ENCODE assay signal across 1 cellular context in the genomic region with DNA sequence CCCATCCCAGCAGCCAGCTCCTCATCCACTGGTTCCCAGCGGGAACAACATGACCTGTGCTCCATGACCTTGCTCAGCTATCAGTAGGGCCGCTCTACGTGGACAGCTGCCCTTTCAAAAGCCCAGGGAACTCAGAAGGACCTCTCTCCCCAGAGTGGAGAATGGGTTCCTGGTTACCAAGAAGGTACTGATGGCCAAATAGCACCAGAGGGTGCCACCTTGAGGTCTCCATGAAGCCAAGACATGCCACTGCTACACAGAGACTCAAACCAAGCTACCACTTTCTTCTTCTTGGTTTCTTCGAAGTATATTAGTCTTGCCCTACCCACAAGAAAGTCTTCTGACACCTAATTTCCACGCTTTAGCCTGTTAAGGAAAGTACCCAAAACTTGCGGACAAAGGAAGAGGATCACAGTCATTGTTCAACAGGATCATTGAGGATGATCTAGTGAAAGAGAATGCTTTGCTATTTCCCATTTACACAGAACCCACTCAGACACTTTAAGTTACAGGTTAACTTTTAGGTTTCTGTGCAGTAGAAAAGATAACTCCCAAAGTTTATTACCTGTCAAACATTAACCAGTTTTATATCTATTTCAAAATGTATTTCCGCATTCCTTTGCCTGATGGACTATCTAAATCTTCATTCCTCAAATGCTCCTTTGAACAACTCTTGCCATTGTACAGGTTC.
A peak's percentile ranks its signal among the peaks of the same experiment; 100 is the strongest.
TF ChIP-seq lines count a peak whose summit lies in the region.

No MANE protein-coding gene starts in this region.

TF ChIP-seq in HepG2, 621 proteins besides CTCF, POLR2A, EP300 and RAD21 (continued from another document and continues in another):
- TF ChIP-seq, protein P1, sequence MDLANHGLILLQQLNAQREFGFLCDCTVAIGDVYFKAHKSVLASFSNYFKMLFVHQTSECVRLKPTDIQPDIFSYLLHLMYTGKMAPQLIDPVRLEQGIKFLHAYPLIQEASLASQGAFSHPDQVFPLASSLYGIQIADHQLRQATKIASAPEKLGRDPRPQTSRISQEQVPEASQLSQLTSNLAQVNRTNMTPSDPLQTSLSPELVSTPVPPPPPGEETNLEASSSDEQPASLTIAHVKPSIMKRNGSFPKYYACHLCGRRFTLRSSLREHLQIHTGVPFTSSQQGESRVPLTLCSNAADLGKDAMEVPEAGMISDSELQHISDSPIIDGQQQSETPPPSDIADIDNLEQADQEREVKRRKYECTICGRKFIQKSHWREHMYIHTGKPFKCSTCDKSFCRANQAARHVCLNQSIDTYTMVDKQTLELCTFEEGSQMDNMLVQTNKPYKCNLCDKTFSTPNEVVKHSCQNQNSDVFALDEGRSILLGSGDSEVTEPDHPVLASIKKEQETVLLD (CRISPR knock-in tag; IDR thresholded peaks at IDR 0.05; ENCODE audit: low read depth): no peak
- TF ChIP-seq BRCA1 (CRISPR knock-in tag; IDR thresholded peaks at IDR 0.05) (0 out of 2 replicates have a peak, but pooled peaks have one; percentile 43), CBFB (CRISPR knock-in tag; IDR thresholded peaks at IDR 0.05) (no peak), KDM1A (CRISPR knock-in tag; IDR thresholded peaks at IDR 0.05) (no peak), ZKSCAN8 (CRISPR knock-in tag; IDR thresholded peaks at IDR 0.05; ENCODE audit: borderline replicate concordance) (no peak), CBX2 (IDR thresholded peaks at IDR 0.05; ENCODE audit: low read depth, low read length) (no peak), CBX2 (CRISPR knock-in tag; IDR thresholded peaks at IDR 0.05; ENCODE audit: low read depth) (no peak), SP2 (CRISPR knock-in tag; IDR thresholded peaks at IDR 0.05) (no peak), KMT2A (CRISPR knock-in tag; IDR thresholded peaks at IDR 0.05) (no peak), ZNF367 (CRISPR knock-in tag; IDR thresholded peaks at IDR 0.05; ENCODE audit: borderline replicate concordance) (0 out of 2 replicates have a peak, but pooled peaks have one; percentile 25), NR2C2 (CRISPR knock-in tag; IDR thresholded peaks at IDR 0.05; ENCODE audit: borderline replicate concordance) (no peak; the same call in 1 of the 2 replicates), ZNF747 (CRISPR knock-in tag; IDR thresholded peaks at IDR 0.05; ENCODE audit: borderline replicate concordance) (no peak), ARNT (IDR thresholded peaks at IDR 0.05) (no peak), GATA4 (IDR thresholded peaks at IDR 0.05; ENCODE audit: borderline replicate concordance, low read depth) (peak; percentile 44; the same call in 1 of the 2 replicates), SMYD3 (CRISPR knock-in tag; IDR thresholded peaks at IDR 0.05) (no peak), NFE2 (CRISPR knock-in tag; IDR thresholded peaks at IDR 0.05) (no peak), DNMT1 (CRISPR knock-in tag; IDR thresholded peaks at IDR 0.05) (no peak), SIN3A (IDR thresholded peaks at IDR 0.05; ENCODE audit: borderline replicate concordance, low read depth, low read length) (no peak), ZNF343 (CRISPR knock-in tag; IDR thresholded peaks at IDR 0.05) (0 out of 2 replicates have a peak, but pooled peaks have one; percentile 19), SALL2 (CRISPR knock-in tag; IDR thresholded peaks at IDR 0.05) (peak; percentile 64; the same call in 1 of the 2 replicates), SPEN (CRISPR knock-in tag; IDR thresholded peaks at IDR 0.05; ENCODE audit: low read depth) (no peak), FOXA3 (CRISPR knock-in tag; IDR thresholded peaks at IDR 0.05) (peak; percentile 66), KLF15 (CRISPR knock-in tag; IDR thresholded peaks at IDR 0.05; ENCODE audit: borderline replicate concordance) (no peak), SNRNP70 (IDR thresholded peaks at IDR 0.05; ENCODE audit: low read depth, low read length) (no peak), ZNF484 (CRISPR knock-in tag; IDR thresholded peaks at IDR 0.05; ENCODE audit: borderline replicate concordance, low read depth) (no peak), NKX3-1 (CRISPR knock-in tag; IDR thresholded peaks at IDR 0.05) (peak; percentile 77; the same call in 1 of the 2 replicates), MATR3 (CRISPR knock-in tag; IDR thresholded peaks at IDR 0.05) (no peak), ZNF7 (CRISPR knock-in tag; IDR thresholded peaks at IDR 0.05) (no peak), ELF1 (CRISPR knock-in tag; IDR thresholded peaks at IDR 0.05) (peak; percentile 89), MYC (CRISPR knock-in tag; IDR thresholded peaks at IDR 0.05; ENCODE audit: borderline replicate concordance) (peak; percentile 17; the same call in 1 of the 2 replicates), SNAI1 (CRISPR knock-in tag; IDR thresholded peaks at IDR 0.05; ENCODE audit: borderline replicate concordance) (no peak), SMAD3 (CRISPR knock-in tag; IDR thresholded peaks at IDR 0.05) (peak; percentile 17; the same call in 1 of the 2 replicates), PRMT3 (CRISPR knock-in tag; IDR thresholded peaks at IDR 0.05; ENCODE audit: borderline replicate concordance, low read depth) (no peak), ZNF713 (CRISPR knock-in tag; IDR thresholded peaks at IDR 0.05) (no peak), ZNF737 (CRISPR knock-in tag; IDR thresholded peaks at IDR 0.05; ENCODE audit: borderline replicate concordance) (no peak), HDAC6 (IDR thresholded peaks at IDR 0.05; ENCODE audit: low read depth, low read length) (no peak), NR2F2 (IDR thresholded peaks at IDR 0.05; ENCODE audit: borderline replicate concordance, low read depth) (no peak; the same call in 1 of the 2 replicates)
- TF ChIP-seq, protein P2, sequence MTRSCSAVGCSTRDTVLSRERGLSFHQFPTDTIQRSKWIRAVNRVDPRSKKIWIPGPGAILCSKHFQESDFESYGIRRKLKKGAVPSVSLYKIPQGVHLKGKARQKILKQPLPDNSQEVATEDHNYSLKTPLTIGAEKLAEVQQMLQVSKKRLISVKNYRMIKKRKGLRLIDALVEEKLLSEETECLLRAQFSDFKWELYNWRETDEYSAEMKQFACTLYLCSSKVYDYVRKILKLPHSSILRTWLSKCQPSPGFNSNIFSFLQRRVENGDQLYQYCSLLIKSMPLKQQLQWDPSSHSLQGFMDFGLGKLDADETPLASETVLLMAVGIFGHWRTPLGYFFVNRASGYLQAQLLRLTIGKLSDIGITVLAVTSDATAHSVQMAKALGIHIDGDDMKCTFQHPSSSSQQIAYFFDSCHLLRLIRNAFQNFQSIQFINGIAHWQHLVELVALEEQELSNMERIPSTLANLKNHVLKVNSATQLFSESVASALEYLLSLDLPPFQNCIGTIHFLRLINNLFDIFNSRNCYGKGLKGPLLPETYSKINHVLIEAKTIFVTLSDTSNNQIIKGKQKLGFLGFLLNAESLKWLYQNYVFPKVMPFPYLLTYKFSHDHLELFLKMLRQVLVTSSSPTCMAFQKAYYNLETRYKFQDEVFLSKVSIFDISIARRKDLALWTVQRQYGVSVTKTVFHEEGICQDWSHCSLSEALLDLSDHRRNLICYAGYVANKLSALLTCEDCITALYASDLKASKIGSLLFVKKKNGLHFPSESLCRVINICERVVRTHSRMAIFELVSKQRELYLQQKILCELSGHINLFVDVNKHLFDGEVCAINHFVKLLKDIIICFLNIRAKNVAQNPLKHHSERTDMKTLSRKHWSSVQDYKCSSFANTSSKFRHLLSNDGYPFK (CRISPR knock-in tag; IDR thresholded peaks at IDR 0.05; ENCODE audit: borderline replicate concordance): no peak
- TF ChIP-seq, protein P3, sequence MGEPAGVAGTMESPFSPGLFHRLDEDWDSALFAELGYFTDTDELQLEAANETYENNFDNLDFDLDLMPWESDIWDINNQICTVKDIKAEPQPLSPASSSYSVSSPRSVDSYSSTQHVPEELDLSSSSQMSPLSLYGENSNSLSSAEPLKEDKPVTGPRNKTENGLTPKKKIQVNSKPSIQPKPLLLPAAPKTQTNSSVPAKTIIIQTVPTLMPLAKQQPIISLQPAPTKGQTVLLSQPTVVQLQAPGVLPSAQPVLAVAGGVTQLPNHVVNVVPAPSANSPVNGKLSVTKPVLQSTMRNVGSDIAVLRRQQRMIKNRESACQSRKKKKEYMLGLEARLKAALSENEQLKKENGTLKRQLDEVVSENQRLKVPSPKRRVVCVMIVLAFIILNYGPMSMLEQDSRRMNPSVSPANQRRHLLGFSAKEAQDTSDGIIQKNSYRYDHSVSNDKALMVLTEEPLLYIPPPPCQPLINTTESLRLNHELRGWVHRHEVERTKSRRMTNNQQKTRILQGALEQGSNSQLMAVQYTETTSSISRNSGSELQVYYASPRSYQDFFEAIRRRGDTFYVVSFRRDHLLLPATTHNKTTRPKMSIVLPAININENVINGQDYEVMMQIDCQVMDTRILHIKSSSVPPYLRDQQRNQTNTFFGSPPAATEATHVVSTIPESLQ (CRISPR knock-in tag; conservative IDR thresholded peaks at IDR 0.05): no peak; the same call in 1 of the 2 replicates
- TF ChIP-seq, protein P4, sequence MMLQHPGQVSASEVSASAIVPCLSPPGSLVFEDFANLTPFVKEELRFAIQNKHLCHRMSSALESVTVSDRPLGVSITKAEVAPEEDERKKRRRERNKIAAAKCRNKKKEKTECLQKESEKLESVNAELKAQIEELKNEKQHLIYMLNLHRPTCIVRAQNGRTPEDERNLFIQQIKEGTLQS (CRISPR knock-in tag; IDR thresholded peaks at IDR 0.05): peak; percentile 29; the same call in 1 of the 2 replicates
- TF ChIP-seq, protein P5, sequence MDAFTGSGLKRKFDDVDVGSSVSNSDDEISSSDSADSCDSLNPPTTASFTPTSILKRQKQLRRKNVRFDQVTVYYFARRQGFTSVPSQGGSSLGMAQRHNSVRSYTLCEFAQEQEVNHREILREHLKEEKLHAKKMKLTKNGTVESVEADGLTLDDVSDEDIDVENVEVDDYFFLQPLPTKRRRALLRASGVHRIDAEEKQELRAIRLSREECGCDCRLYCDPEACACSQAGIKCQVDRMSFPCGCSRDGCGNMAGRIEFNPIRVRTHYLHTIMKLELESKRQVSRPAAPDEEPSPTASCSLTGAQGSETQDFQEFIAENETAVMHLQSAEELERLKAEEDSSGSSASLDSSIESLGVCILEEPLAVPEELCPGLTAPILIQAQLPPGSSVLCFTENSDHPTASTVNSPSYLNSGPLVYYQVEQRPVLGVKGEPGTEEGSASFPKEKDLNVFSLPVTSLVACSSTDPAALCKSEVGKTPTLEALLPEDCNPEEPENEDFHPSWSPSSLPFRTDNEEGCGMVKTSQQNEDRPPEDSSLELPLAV (CRISPR knock-in tag; conservative IDR thresholded peaks at IDR 0.05; ENCODE audit: low read depth): no peak
- TF ChIP-seq, protein P6, sequence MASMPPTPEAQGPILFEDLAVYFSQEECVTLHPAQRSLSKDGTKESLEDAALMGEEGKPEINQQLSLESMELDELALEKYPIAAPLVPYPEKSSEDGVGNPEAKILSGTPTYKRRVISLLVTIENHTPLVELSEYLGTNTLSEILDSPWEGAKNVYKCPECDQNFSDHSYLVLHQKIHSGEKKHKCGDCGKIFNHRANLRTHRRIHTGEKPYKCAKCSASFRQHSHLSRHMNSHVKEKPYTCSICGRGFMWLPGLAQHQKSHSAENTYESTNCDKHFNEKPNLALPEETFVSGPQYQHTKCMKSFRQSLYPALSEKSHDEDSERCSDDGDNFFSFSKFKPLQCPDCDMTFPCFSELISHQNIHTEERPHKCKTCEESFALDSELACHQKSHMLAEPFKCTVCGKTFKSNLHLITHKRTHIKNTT (CRISPR knock-in tag; IDR thresholded peaks at IDR 0.05): no peak
- TF ChIP-seq, protein P7, sequence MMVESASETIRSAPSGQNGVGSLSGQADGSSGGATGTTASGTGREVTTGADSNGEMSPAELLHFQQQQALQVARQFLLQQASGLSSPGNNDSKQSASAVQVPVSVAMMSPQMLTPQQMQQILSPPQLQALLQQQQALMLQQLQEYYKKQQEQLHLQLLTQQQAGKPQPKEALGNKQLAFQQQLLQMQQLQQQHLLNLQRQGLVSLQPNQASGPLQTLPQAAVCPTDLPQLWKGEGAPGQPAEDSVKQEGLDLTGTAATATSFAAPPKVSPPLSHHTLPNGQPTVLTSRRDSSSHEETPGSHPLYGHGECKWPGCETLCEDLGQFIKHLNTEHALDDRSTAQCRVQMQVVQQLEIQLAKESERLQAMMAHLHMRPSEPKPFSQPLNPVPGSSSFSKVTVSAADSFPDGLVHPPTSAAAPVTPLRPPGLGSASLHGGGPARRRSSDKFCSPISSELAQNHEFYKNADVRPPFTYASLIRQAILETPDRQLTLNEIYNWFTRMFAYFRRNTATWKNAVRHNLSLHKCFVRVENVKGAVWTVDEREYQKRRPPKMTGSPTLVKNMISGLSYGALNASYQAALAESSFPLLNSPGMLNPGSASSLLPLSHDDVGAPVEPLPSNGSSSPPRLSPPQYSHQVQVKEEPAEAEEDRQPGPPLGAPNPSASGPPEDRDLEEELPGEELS (CRISPR knock-in tag; IDR thresholded peaks at IDR 0.05): peak; percentile 78
- TF ChIP-seq, protein P8, sequence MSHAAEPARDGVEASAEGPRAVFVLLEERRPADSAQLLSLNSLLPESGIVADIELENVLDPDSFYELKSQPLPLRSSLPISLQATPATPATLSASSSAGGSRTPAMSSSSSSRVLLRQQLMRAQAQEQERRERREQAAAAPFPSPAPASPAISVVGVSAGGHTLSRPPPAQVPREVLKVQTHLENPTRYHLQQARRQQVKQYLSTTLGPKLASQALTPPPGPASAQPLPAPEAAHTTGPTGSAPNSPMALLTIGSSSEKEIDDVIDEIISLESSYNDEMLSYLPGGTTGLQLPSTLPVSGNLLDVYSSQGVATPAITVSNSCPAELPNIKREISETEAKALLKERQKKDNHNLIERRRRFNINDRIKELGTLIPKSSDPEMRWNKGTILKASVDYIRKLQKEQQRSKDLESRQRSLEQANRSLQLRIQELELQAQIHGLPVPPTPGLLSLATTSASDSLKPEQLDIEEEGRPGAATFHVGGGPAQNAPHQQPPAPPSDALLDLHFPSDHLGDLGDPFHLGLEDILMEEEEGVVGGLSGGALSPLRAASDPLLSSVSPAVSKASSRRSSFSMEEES (CRISPR knock-in tag; IDR thresholded peaks at IDR 0.05): peak; percentile 18; the same call in 1 of the 2 replicates
- TF ChIP-seq, protein P9, sequence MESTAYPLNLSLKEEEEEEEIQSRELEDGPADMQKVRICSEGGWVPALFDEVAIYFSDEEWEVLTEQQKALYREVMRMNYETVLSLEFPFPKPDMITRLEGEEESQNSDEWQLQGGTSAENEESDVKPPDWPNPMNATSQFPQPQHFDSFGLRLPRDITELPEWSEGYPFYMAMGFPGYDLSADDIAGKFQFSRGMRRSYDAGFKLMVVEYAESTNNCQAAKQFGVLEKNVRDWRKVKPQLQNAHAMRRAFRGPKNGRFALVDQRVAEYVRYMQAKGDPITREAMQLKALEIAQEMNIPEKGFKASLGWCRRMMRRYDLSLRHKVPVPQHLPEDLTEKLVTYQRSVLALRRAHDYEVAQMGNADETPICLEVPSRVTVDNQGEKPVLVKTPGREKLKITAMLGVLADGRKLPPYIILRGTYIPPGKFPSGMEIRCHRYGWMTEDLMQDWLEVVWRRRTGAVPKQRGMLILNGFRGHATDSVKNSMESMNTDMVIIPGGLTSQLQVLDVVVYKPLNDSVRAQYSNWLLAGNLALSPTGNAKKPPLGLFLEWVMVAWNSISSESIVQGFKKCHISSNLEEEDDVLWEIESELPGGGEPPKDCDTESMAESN (CRISPR knock-in tag; conservative IDR thresholded peaks at IDR 0.05): no peak
